Comparison of ENCODE assay signal across 19 cellular contexts in genomic region chr3:187850256-187851010, GRCh38.
DNase-seq lines count a peak whose midpoint lies in the region; ATAC-seq and TF ChIP-seq lines count a peak whose summit lies in the region.
"Had no signal": no experiment of that assay in that cellular context is flagged by ENCODE, and none has a peak within 500 bp of the region (broad histone marks: within the 10 kb centered on the region; RNA-seq: fewer than 3 reads in every experiment).

No MANE protein-coding gene starts in this region.

- H3K36me3 ChIP-seq in left ventricle myocardium inferior (no peaks in the 10 kb centered on the region), adrenal gland (replicated peaks in 1 of 2) (no peaks in the 10 kb centered on the region), tibial nerve (no peaks in the 10 kb centered on the region), WERI-Rb-1 (no peaks in the 10 kb centered on the region)
- H3K36me3 ChIP-seq: neural progenitor cell, sigmoid colon, tibial artery had no signal

- no peaks in the 10 kb centered on the region for H3K9me3 ChIP-seq in left ventricle myocardium inferior (replicated peaks)
- no peaks in the 10 kb centered on the region for H3K9me3 ChIP-seq in adrenal gland (replicated peaks in 1 of 3)
- H3K9me3 ChIP-seq in tibial nerve: peaks cover 0 to 4% (median 0%) of the 10 kb centered on the region in 4 donors
- no peaks in the 10 kb centered on the region for H3K9me3 ChIP-seq in WERI-Rb-1 (ENCODE audit: severe bottlenecking)
- H3K9me3 ChIP-seq: tibial artery had no signal

- TF ChIP-seq POLR2A in adrenal gland (IDR thresholded peaks at IDR 0.05) (no peak), lower leg skin (IDR thresholded peaks at IDR 0.05) (no peak), tibial nerve (IDR thresholded peaks at IDR 0.05) (no peak)

- TF ChIP-seq CTCF in left ventricle myocardium inferior (IDR thresholded peaks at IDR 0.05; ENCODE audit: borderline replicate concordance) (no peak), adrenal gland (IDR thresholded peaks at IDR 0.05) (no peak), lower leg skin (IDR thresholded peaks at IDR 0.05) (no peak), tibial nerve (IDR thresholded peaks at IDR 0.05) (no peak), WERI-Rb-1 (IDR thresholded peaks at IDR 0.05; ENCODE audit: low read depth, low read length) (no peak)

- peak; percentile 49 to 86 for TF ChIP-seq EP300 in tibial nerve (IDR thresholded peaks at IDR 0.05)

- H3K4me3 ChIP-seq in left ventricle myocardium inferior: no peak overlapping the region
- H3K4me3 ChIP-seq in adrenal gland: no peak overlapping the region
- no peak overlapping the region for H3K4me3 ChIP-seq in lower leg skin (ENCODE audit: low read depth, poor library complexity, severe bottlenecking)
- H3K4me3 ChIP-seq in tibial nerve: no peak overlapping the region
- no peak overlapping the region for H3K4me3 ChIP-seq in WERI-Rb-1 (ENCODE audit: low read depth, low read length)
- H3K4me3 ChIP-seq: body of pancreas, neural progenitor cell, sigmoid colon, tibial artery had no signal

- no peak overlapping the region for H3K27ac ChIP-seq in left ventricle myocardium inferior (replicated peaks)
- H3K27ac ChIP-seq in adrenal gland: no peak overlapping the region
- H3K27ac ChIP-seq in tibial nerve: peak overlapping the region in 3 of 4 donors; percentile 31 to 44 (median 39)
- H3K27ac ChIP-seq in WERI-Rb-1: no peak overlapping the region
- H3K27ac ChIP-seq: body of pancreas, C4-2B, KMS-11, neural progenitor cell, RWPE1, sigmoid colon, tibial artery had no signal

- intact Hi-C loops in Right ventricle myocardium superior (cut with DNase I): no loop called here
- intact Hi-C loops in left ventricle myocardium inferior (cut with micrococcal nuclease): no loop called here
- intact Hi-C loops in adrenal gland (cut with DNase I): no loop called here
- intact Hi-C loops in lower leg skin (cut with DNase I; ENCODE audit: low total_unique reads): no loop called here

- H3K27me3 ChIP-seq in left ventricle myocardium inferior (ENCODE audit: low read depth) (no peaks in the 10 kb centered on the region), adrenal gland (no peaks in the 10 kb centered on the region), tibial nerve (no peaks in the 10 kb centered on the region), WERI-Rb-1 (ENCODE audit: insufficient read depth, low read depth, severe bottlenecking) (no peaks in the 10 kb centered on the region)
- H3K27me3 ChIP-seq: body of pancreas, neural progenitor cell, sigmoid colon, tibial artery had no signal

- DNase-seq in Right ventricle myocardium superior (peak; percentile 47), left ventricle myocardium inferior (no peak), adrenal gland (peak in 4 of 7 donors; percentile 20 to 53 (median 28)), lower leg skin (ENCODE audit: low spot score in 2 of 2) (peak; percentile 90), tibial nerve (ENCODE audit: low spot score in 2 of 2) (peak; percentile 68 to 73), NCI-H187 (lab: John Stamatoyannopoulos, UW) (no peak), NAMALWA (ENCODE audit: low spot score) (no peak), WERI-Rb-1 (no peak)
- DNase-seq: activated CD4-positive, alpha-beta T cell treated with anti-CD3 and anti-CD28 coated beads for 36 hours; activated naive CD4-positive, alpha-beta T cell treated with anti-CD3 and anti-CD28 coated beads for 36 hours; DMS79; NCI-H1930; sigmoid colon had no signal

- WGBS in adrenal gland, 4 donors: 47 to 67% (median 54%) methylated on average over 5 of the region's 5 CpGs
- WGBS in lower leg skin, 2 donors: 34 to 42% methylated on average over 5 of the region's 5 CpGs
- WGBS in tibial nerve, 2 donors: 59 to 64% methylated on average over 5 of the region's 5 CpGs

- peaks cover 4% of the 10 kb centered on the region for H3K4me1 ChIP-seq in left ventricle myocardium inferior
- H3K4me1 ChIP-seq in adrenal gland (replicated peaks in 1 of 2): no peaks in the 10 kb centered on the region
- H3K4me1 ChIP-seq in tibial nerve: peaks cover 0 to 11% (median 0%) of the 10 kb centered on the region in 4 donors
- H3K4me1 ChIP-seq: body of pancreas, neural progenitor cell, tibial artery had no signal

- ATAC-seq in Right ventricle myocardium superior (ENCODE audit: poor library complexity): peak; percentile 36
- ATAC-seq: activated CD4-positive, alpha-beta T cell treated with anti-CD3 and anti-CD28 coated beads for 36 hours; body of pancreas had no signal

Comparison
In these comparisons a context has a peak if more than half of its experiments do, and no peak if none do; other contexts are left out.
1. DNase-seq: peak in Right ventricle myocardium superior (single experiment), adrenal gland (4 of 7), lower leg skin (2 of 2) and tibial nerve (2 of 2); none in left ventricle myocardium inferior (single experiment), NCI-H187 (0 of 2), NAMALWA (single experiment) and WERI-Rb-1 (single experiment).
2. H3K27ac ChIP-seq: peak in tibial nerve (3 of 4); none in left ventricle myocardium inferior (single experiment), adrenal gland (0 of 5) and WERI-Rb-1 (single experiment).